Comparison of ENCODE assay signal across 9 cellular contexts in the genomic region with DNA sequence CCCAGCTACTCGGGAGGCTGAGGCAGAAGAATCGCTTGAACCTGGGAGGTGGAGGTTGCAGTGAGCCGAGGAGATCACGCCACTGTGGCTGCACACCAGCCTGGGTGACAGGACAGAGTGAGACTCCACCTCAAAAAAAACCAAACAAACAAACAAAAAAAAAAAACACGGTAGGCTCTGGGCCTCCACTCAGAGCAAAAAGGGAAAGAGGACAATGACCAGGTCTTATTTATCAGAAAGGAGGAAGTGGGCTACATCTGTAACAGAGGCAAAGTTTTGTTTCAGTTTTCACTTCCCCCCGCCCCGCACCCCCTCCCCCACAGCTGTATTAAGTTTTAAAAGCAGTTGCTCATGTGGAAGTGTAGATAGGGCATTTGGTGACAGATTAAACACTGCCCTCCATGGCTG.
DNase-seq lines count a peak whose midpoint lies in the region; ATAC-seq and TF ChIP-seq lines count a peak whose summit lies in the region.
"Had no signal": no experiment of that assay in that cellular context is flagged by ENCODE, and none has a peak within 500 bp of the region (broad histone marks: within the 10 kb centered on the region; RNA-seq: fewer than 3 reads in every experiment).

No MANE protein-coding gene starts in this region.

- H3K9me3 ChIP-seq in MG63, result no peaks in the 10 kb centered on the region
- H3K9me3 ChIP-seq in neural progenitor cell (ENCODE audit: low read depth), result no peaks in the 10 kb centered on the region

- no peaks in the 10 kb centered on the region for H4K20me1 ChIP-seq in neural progenitor cell (ENCODE audit: low read depth)

- ATAC-seq in GM18499 (IDR thresholded peaks at IDR 0.05; ENCODE audit: insufficient read depth, unreplicated experiment), result peak; percentile 84
- peak; percentile 91 for ATAC-seq in GM21528 (IDR thresholded peaks at IDR 0.05; ENCODE audit: low FRiP score, unreplicated experiment)
- peak; percentile 89 for ATAC-seq in HG03521 (IDR thresholded peaks at IDR 0.05; ENCODE audit: unreplicated experiment)
- ATAC-seq: T-cell had no signal

- no peak overlapping the region for H3K4me3 Mint-ChIP-seq in dendritic cell treated with granulocyte-macrophage colony-stimulating factor and Interleukin-4, amounts not matched to agents 40 ng/mL and 50 ng/mL, for 4 days
- no peak overlapping the region for H3K4me3 Mint-ChIP-seq in neural progenitor cell
- H3K4me3 Mint-ChIP-seq: T-cell had no signal

- H3K9me3 Mint-ChIP-seq in dendritic cell treated with granulocyte-macrophage colony-stimulating factor and Interleukin-4, amounts not matched to agents 40 ng/mL and 50 ng/mL, for 4 days, result peaks cover 4% of the 10 kb centered on the region
- H3K9me3 Mint-ChIP-seq in neural progenitor cell, result no peaks in the 10 kb centered on the region
- H3K9me3 Mint-ChIP-seq: T-cell had no signal

- no peaks in the 10 kb centered on the region for H3K36me3 ChIP-seq in MG63
- no peaks in the 10 kb centered on the region for H3K36me3 ChIP-seq in neural progenitor cell

- intact Hi-C loops in dendritic cell treated with granulocyte-macrophage colony-stimulating factor and Interleukin-4, amounts not matched to agents 40 ng/mL and 50 ng/mL, for 4 days (cut with micrococcal nuclease), result no loop called here

- H3K27me3 ChIP-seq in MG63 (no peaks in the 10 kb centered on the region), neural progenitor cell (no peaks in the 10 kb centered on the region)

- H3K79me2 ChIP-seq in neural progenitor cell (ENCODE audit: low read depth), result no peaks in the 10 kb centered on the region

- H3K9ac ChIP-seq in neural progenitor cell, result no peak overlapping the region

- H3K4me2 ChIP-seq in neural progenitor cell, result no peak overlapping the region

- H3K36me3 Mint-ChIP-seq in dendritic cell treated with granulocyte-macrophage colony-stimulating factor and Interleukin-4, amounts not matched to agents 40 ng/mL and 50 ng/mL, for 4 days (ENCODE audit: low read depth), result no peaks in the 10 kb centered on the region
- no peaks in the 10 kb centered on the region for H3K36me3 Mint-ChIP-seq in neural progenitor cell
- H3K36me3 Mint-ChIP-seq: T-cell had no signal

- DNase-seq in MG63, result no peak
- DNase-seq in stimulated activated CD4-positive, alpha-beta T cell treated with anti-CD3 and anti-CD28 coated beads, Interleukin-2, amount 100 ng/mL, for 48 hours, result no peak
- DNase-seq in neural progenitor cell (ENCODE audit: low spot score), result no peak
- DNase-seq in stimulated activated CD4-positive, alpha-beta T cell treated with anti-CD3 and anti-CD28 coated beads, Interleukin-1b, Interleukin-23, amount 100 ng/mL, for 48 hours, result no peak

- H3K4me1 ChIP-seq in neural progenitor cell, result peaks cover 6% of the 10 kb centered on the region

- TF ChIP-seq CTCF in neural progenitor cell (IDR thresholded peaks at IDR 0.05), result no peak

- peaks cover 27% of the 10 kb centered on the region for H3K4me1 Mint-ChIP-seq in dendritic cell treated with granulocyte-macrophage colony-stimulating factor and Interleukin-4, amounts not matched to agents 40 ng/mL and 50 ng/mL, for 4 days (ENCODE audit: low read depth)
- peaks cover 17% of the 10 kb centered on the region for H3K4me1 Mint-ChIP-seq in neural progenitor cell

- no peaks in the 10 kb centered on the region for H3K27me3 Mint-ChIP-seq in dendritic cell treated with granulocyte-macrophage colony-stimulating factor and Interleukin-4, amounts not matched to agents 40 ng/mL and 50 ng/mL, for 4 days
- H3K27me3 Mint-ChIP-seq in neural progenitor cell (ENCODE audit: insufficient read depth, low read depth), result peaks cover 2% of the 10 kb centered on the region

- H3F3A ChIP-seq in neural progenitor cell (ENCODE audit: low read depth), result no peaks in the 10 kb centered on the region

- peak overlapping the region; percentile 81 for H3K27ac Mint-ChIP-seq in dendritic cell treated with granulocyte-macrophage colony-stimulating factor and Interleukin-4, amounts not matched to agents 40 ng/mL and 50 ng/mL, for 4 days
- H3K27ac Mint-ChIP-seq in neural progenitor cell, result no peak overlapping the region
- H3K27ac Mint-ChIP-seq: T-cell had no signal

- no peak overlapping the region for H3K27ac ChIP-seq in neural progenitor cell

- H3K4me3 ChIP-seq in MG63 (no peak overlapping the region), neural progenitor cell (no peak overlapping the region)

- H2AFZ ChIP-seq in neural progenitor cell (replicated peaks), result no peak overlapping the region
